7 cellular contexts compared by ENCODE assay signal in the genomic region with DNA sequence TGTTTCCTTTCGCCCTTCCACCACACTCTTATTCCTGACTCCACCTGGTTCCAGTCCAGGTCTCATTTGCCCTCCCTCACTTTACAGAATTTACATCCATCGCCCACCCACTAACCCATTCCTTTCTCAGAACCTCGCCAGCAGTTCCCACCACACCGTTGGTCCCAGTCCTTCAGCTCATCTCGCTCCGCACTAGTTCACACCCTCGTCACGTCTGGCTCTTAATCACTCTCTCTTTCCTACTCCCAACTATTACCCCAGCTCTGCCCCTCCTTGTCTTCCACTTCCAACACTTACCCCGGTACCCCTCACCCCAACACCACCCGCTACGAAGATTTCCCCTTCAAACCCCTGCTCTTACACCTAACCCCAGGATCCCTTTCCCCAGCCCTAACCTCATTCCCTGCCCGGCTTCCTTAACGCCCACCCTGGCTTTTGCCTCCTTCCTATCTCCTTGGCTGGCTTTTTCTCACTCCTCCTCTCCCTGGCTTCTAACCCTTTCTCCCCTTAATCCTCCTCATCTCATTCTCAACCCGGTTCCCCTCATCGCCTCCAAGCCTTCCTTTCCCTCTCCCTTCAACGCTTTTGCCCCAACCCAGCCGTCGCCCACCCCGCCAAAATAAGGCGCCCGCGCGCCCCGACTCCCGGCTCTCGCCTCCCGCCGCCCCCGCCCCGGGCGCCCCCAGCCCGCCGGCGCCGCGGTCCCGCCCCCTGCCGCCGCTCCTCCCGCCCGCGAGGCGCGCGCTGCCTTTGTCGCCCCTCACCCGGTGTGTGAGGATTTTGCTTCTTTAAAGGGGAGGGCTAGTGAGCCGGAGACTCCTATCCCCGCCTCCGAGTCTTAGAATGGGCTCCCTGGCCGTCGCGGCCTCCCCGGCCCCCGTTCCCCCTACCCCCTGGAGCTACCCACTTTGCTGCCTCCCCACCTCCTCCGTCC. TPM values are rescaled to one million over a fixed set of nuclear protein-coding genes. Genes with fewer than 3 reads are reported as not detected.
DNase-seq lines count a peak whose midpoint lies in the region; ATAC-seq and TF ChIP-seq lines count a peak whose summit lies in the region.

No MANE protein-coding gene starts in this region.

- no peak overlapping the region for H3K27ac ChIP-seq in right cardiac atrium (ENCODE audit: low read length)

- peak overlapping the region; percentile 61 for H3K4me3 ChIP-seq in GM12875 (ENCODE audit: low read depth, low read length)
- H3K4me3 ChIP-seq in right cardiac atrium (ENCODE audit: low read length): peak overlapping the region; percentile 82
- H3K4me3 ChIP-seq in skeletal muscle cell (ENCODE audit: low read depth, low read length): peak overlapping the region; percentile 81

- peak; percentile 3 for DNase-seq in LHCN-M2 (ENCODE audit: low read depth)
- DNase-seq in activated T-cell treated with anti-CD3 and anti-CD28 coated beads, Interleukin-2, amount 50 U/mL, for 72 hours: peak; percentile 63 to 65
- DNase-seq in right cardiac atrium: no peak
- no peak for DNase-seq in skeletal muscle cell (ENCODE audit: low read depth)
- no peak for DNase-seq in kidney glomerular epithelial cell (lab: John Stamatoyannopoulos, UW)

- no peaks in the 10 kb centered on the region for H3K9me3 ChIP-seq in right cardiac atrium (ENCODE audit: control insufficient read depth, low read length)

- H3K4me1 ChIP-seq in right cardiac atrium (ENCODE audit: control insufficient read depth, insufficient read depth, low read length): peaks cover 4% of the 10 kb centered on the region

- H3K4me3 Mint-ChIP-seq in activated T-cell treated with anti-CD3 and anti-CD28 coated beads, Interleukin-2, amount 50 U/mL, for 72 hours: no peak overlapping the region

- intact Hi-C loops in right cardiac atrium (cut with DNase I): no loop called here

- peaks cover 16% of the 10 kb centered on the region for H3K4me1 Mint-ChIP-seq in activated T-cell treated with anti-CD3 and anti-CD28 coated beads, Interleukin-2, amount 50 U/mL, for 72 hours (ENCODE audit: low read depth)

- no peaks in the 10 kb centered on the region for H3K36me3 Mint-ChIP-seq in activated T-cell treated with anti-CD3 and anti-CD28 coated beads, Interleukin-2, amount 50 U/mL, for 72 hours (ENCODE audit: insufficient read depth in 2 of 2)

- H3K27me3 ChIP-seq in right cardiac atrium (ENCODE audit: control insufficient read depth, insufficient read depth): no peaks in the 10 kb centered on the region

- H3K9me3 Mint-ChIP-seq in activated T-cell treated with anti-CD3 and anti-CD28 coated beads, Interleukin-2, amount 50 U/mL, for 72 hours: no peaks in the 10 kb centered on the region

- H3K27ac Mint-ChIP-seq in activated T-cell treated with anti-CD3 and anti-CD28 coated beads, Interleukin-2, amount 50 U/mL, for 72 hours: peak overlapping the region; percentile 96

- 2% methylated on average over 56 of the region's 56 CpGs for WGBS in right cardiac atrium

- TF ChIP-seq CTCF in GM12875 (IDR thresholded peaks at IDR 0.05; ENCODE audit: borderline replicate concordance, insufficient read depth, low read depth, low read length): no peak

- ATAC-seq in GM21786 (IDR thresholded peaks at IDR 0.05; ENCODE audit: unreplicated experiment) (peak; percentile 16), right cardiac atrium (peak; percentile 71 to 80)
- ATAC-seq in activated T-cell treated with anti-CD3 and anti-CD28 coated beads, Interleukin-2, amount 50 U/mL, for 72 hours (replicated peaks in 1 of 2): peak; percentile 58 to 62

- no peaks in the 10 kb centered on the region for H3K27me3 Mint-ChIP-seq in activated T-cell treated with anti-CD3 and anti-CD28 coated beads, Interleukin-2, amount 50 U/mL, for 72 hours (ENCODE audit: low read depth)

RNA-seq across cellular contexts. Expression of a gene that starts 0.5 kb away (rescaled TPM):
- total RNA-seq in LHCN-M2 (2014; rRNA removed) (1.6 and 1.7 TPM in 2 replicates), right cardiac atrium (1 to 10 TPM; 1.8 to 2.6 (median 2.3) TPM)
- polyA plus RNA-seq in LHCN-M2 (2012): 1.9 TPM
- 10 to 100 TPM; 13.3 to 14.8 TPM for total RNA-seq in activated T-cell treated with anti-CD3 and anti-CD28 coated beads, Interleukin-2, amount 50 U/mL, for 72 hours
- polyA plus RNA-seq in right cardiac atrium: 1.5 TPM

RNA-seq across cellular contexts. Expression of a gene that starts 26.3 kb away (rescaled TPM):
- total RNA-seq in LHCN-M2 (2014; rRNA removed) (22.5 and 26.2 TPM in 2 replicates), right cardiac atrium (10 to 100 TPM; 12.6 to 16.0 (median 14.1) TPM)
- 25.3 TPM for polyA plus RNA-seq in LHCN-M2 (2012)
- total RNA-seq in activated T-cell treated with anti-CD3 and anti-CD28 coated beads, Interleukin-2, amount 50 U/mL, for 72 hours: 10 to 100 TPM; 24.9 to 34.6 TPM
- polyA plus RNA-seq in right cardiac atrium: 9.4 TPM

RNA-seq across cellular contexts. Expression of a gene that starts 26.7 kb away (rescaled TPM):
- 18.5 and 23.7 TPM in 2 replicates for total RNA-seq in LHCN-M2 (2014; rRNA removed)
- 25.7 TPM for polyA plus RNA-seq in LHCN-M2 (2012)
- total RNA-seq in activated T-cell treated with anti-CD3 and anti-CD28 coated beads, Interleukin-2, amount 50 U/mL, for 72 hours: 10 to 100 TPM; 30.4 to 38.1 TPM
- total RNA-seq in right cardiac atrium: 10 to 100 TPM in 2 of 4 donors, 1 to 10 TPM in 2; 7.4 to 12.4 (median 9.5) TPM
- polyA plus RNA-seq in right cardiac atrium: 6.5 TPM

RNA-seq across cellular contexts. Expression of a gene that starts 47.0 kb away (rescaled TPM):
- total RNA-seq in LHCN-M2 (2014; rRNA removed) (176 and 251 TPM in 2 replicates), right cardiac atrium (10 to 100 TPM; 52.2 to 62.5 (median 56.6) TPM)
- polyA plus RNA-seq in LHCN-M2 (2012): 121 TPM
- total RNA-seq in activated T-cell treated with anti-CD3 and anti-CD28 coated beads, Interleukin-2, amount 50 U/mL, for 72 hours: 100 to 1,000 TPM; 256 to 259 TPM
- polyA plus RNA-seq in right cardiac atrium: 72.1 TPM

Comparison
In these comparisons a context has a peak if more than half of its experiments do, and no peak if none do; other contexts are left out.
1. ATAC-seq: peak in every context shown above with its lines; median percentile 76 in right cardiac atrium; 60 in activated T-cell treated with anti-CD3 and anti-CD28 coated beads, Interleukin-2, amount 50 U/mL, for 72 hours; 16 in GM21786.
2. DNase-seq: peak in LHCN-M2 (single experiment) and activated T-cell treated with anti-CD3 and anti-CD28 coated beads, Interleukin-2, amount 50 U/mL, for 72 hours (2 of 2); none in right cardiac atrium (0 of 3), skeletal muscle cell (single experiment) and kidney glomerular epithelial cell (single experiment).
3. Peak in every context shown above with its lines, with median percentiles within 50 percentile points of each other: H3K4me3 ChIP-seq.